ENCODE assay signal across 16 cellular contexts in the genomic region with DNA sequence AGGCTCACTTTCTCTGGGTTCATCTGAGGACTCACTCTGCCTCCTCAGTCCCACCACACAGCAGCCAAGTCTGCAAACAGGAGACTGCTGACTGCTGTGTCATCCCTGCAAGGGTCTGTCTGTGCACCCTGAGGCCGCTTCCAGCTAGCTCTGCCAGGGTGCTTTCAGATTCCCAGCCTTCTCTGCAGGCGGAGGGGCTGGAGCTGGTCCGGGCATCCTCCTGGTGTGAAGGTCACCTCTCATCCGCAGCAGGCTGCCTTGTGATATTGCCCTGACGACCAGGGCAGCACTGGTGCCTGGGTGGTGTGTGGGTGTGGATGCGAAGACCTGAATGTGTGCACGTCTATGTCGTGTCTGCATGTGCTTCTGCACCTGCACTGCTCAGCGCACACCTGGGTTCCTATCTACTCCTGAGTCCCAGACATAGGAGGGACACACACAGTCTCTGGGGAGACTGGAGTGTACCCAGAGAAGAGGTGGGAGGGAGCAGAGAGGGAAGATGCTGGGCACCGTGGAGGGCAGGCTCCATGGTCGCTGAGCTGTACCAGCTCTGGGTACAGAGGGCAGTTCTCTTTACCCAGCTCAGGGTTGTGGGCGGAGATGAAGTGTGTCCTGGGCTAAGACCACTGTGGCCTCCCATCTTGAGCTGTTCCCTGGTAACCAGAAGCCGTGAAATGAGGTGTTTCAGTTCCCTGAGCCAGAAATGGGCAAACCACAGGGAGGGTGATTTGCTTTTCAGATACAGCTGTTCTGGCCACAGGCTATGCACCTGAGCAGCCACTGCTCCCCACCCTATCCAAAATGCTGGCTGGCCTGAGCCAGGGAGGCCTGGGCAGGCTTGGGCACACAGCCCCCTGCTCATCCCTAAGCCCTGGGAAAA.
"Had no signal": no experiment of that assay in that cellular context is flagged by ENCODE, and none has a peak within 500 bp of the region (broad histone marks: within the 10 kb centered on the region; RNA-seq: fewer than 3 reads in every experiment).

No MANE protein-coding gene starts in this region.

- H3K9me3 ChIP-seq: esophagus squamous epithelium, pancreas, thyroid gland, uterus had no signal

- H3K27me3 ChIP-seq: pancreas, thyroid gland, uterus had no signal

- H3K27ac ChIP-seq: esophagus squamous epithelium, pancreas, thyroid gland, uterus had no signal

- DNase-seq: activated CD4-positive, alpha-beta T cell treated with anti-CD3 and anti-CD28 coated beads, Interleukin-2, amount 10 ng/mL, durations not matched to agents 7 days and 5 days; activated effector memory CD4-positive, alpha-beta T cell treated with anti-CD3 and anti-CD28 coated beads, Interleukin-2, amount 50 U/mL, for 16 hours; activated naive CD4-positive, alpha-beta T cell treated with anti-CD3 and anti-CD28 coated beads, Interleukin-2, amount 50 U/mL, for 16 hours; activated T-cell treated with anti-CD3 and anti-CD28 coated beads, Interleukin-2, amount 50 U/mL, for 72 hours; dermis blood vessel endothelial cell; effector memory CD4-positive, alpha-beta T cell; esophagus squamous epithelium; immature natural killer cell; kidney glomerular epithelial cell; mesendoderm; naive thymus-derived CD8-positive, alpha-beta T cell; pancreas; stimulated activated naive CD4-positive, alpha-beta T cell treated with Interleukin-2 at 50 U/mL for 16 hours; T-cell; thyroid gland; uterus had no signal

- H3K27ac Mint-ChIP-seq: activated CD4-positive, alpha-beta T cell treated with anti-CD3 and anti-CD28 coated beads, Interleukin-2, amount 10 ng/mL, durations not matched to agents 7 days and 5 days; activated T-cell treated with anti-CD3 and anti-CD28 coated beads, Interleukin-2, amount 50 U/mL, for 72 hours; immature natural killer cell; naive thymus-derived CD8-positive, alpha-beta T cell; T-cell had no signal

- H3K36me3 Mint-ChIP-seq: immature natural killer cell; naive thymus-derived CD8-positive, alpha-beta T cell; T-cell had no signal

- H3K4me3 ChIP-seq: esophagus squamous epithelium, pancreas, thyroid gland, uterus had no signal

- H3K4me1 ChIP-seq: esophagus squamous epithelium, pancreas, thyroid gland, uterus had no signal

- H3K4me1 Mint-ChIP-seq: activated CD4-positive, alpha-beta T cell treated with anti-CD3 and anti-CD28 coated beads, Interleukin-2, amount 10 ng/mL, durations not matched to agents 7 days and 5 days; immature natural killer cell; naive thymus-derived CD8-positive, alpha-beta T cell; T-cell had no signal

- H3K36me3 ChIP-seq: esophagus squamous epithelium, pancreas, thyroid gland, uterus had no signal

- H3K4me3 Mint-ChIP-seq: activated CD4-positive, alpha-beta T cell treated with anti-CD3 and anti-CD28 coated beads, Interleukin-2, amount 10 ng/mL, durations not matched to agents 7 days and 5 days; activated T-cell treated with anti-CD3 and anti-CD28 coated beads, Interleukin-2, amount 50 U/mL, for 72 hours; immature natural killer cell; naive thymus-derived CD8-positive, alpha-beta T cell; T-cell had no signal

- H3K9me3 Mint-ChIP-seq: activated CD4-positive, alpha-beta T cell treated with anti-CD3 and anti-CD28 coated beads, Interleukin-2, amount 10 ng/mL, durations not matched to agents 7 days and 5 days; activated T-cell treated with anti-CD3 and anti-CD28 coated beads, Interleukin-2, amount 50 U/mL, for 72 hours; naive thymus-derived CD8-positive, alpha-beta T cell; T-cell had no signal
